Comparison of ENCODE assay signal across 8 cellular contexts in the genomic region with DNA sequence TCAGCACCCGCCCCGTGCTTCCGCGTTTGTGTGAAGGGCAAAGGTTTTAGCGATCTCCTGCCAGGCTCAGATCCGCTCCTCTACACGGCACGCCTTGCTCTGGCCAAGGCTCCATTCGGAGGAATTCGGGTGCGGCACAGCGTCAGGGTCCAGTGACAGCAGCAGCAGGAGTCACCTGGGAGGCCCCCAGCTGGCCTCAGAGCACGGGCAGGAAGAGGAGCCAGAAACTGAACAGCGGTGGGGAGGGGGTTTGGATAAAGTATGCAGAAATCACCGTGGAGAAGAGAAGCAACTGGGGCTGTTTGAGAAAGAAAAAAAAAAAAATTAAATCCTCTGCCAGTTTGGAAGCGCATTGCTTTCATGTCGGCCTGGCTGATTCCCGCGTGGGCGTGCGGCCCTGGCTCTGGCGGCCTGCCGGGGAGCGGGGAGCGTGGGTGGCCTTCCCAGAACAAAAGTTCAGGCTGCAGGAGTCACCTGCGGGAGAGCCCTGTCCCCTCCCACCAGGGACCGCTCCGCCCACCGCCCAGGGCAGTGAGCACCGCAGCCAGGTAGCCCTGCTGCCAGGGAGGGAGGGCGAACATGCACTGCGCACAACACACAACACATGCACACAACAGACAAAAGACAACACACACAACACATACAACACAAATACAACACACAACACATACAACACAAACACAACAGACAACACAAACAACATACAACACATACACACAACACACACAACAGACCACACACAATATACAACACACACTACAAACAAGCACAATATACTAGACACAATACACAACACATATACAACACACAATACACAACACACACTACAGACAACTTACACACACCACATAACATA.
DNase-seq lines count a peak whose midpoint lies in the region; ATAC-seq and TF ChIP-seq lines count a peak whose summit lies in the region.

No MANE protein-coding gene starts in this region.

- H3K4me3 ChIP-seq in ectodermal cell (ENCODE audit: insufficient read depth, low read depth, low read length) (peak overlapping the region; percentile 17), urinary bladder (ENCODE audit: low read depth, low read length) (no peak overlapping the region)

- H3K36me3 Mint-ChIP-seq in mesothelial cell of epicardium, result no peaks in the 10 kb centered on the region

- H3K27ac ChIP-seq in ectodermal cell (ENCODE audit: insufficient read depth, low read depth, low read length, poor library complexity, severe bottlenecking) (no peak overlapping the region), urinary bladder (ENCODE audit: low read depth) (peak overlapping the region; percentile 96)

- WGBS in ectodermal cell, 2 experiments, result 4 to 5% methylated on average over 32 of the region's 32 CpGs
- 13% methylated on average over 32 of the region's 32 CpGs for WGBS in urinary bladder

- peak; percentile 32 for DNase-seq in ELR (ENCODE audit: low read depth)
- DNase-seq in NCI-H345 (lab: John Stamatoyannopoulos, UW), result peak; percentile 95
- DNase-seq in mesothelial cell of epicardium (ENCODE audit: low spot score in 2 of 2, unreplicated experiment in 2 of 2), result peak; percentile 36 to 65
- DNase-seq in NCI-H524 treated with DMSO at 0.1 percent for 48 hours (lab: John Stamatoyannopoulos, UW), result no peak

- H3K27ac Mint-ChIP-seq in mesothelial cell of epicardium, result peak overlapping the region; percentile 97

- no peak overlapping the region for H3K4me3 Mint-ChIP-seq in mesothelial cell of epicardium

- ATAC-seq in GM21528 (IDR thresholded peaks at IDR 0.05; ENCODE audit: low FRiP score, unreplicated experiment), result no peak
- no peak for ATAC-seq in HG03280 (IDR thresholded peaks at IDR 0.05; ENCODE audit: unreplicated experiment)

- H3K9me3 ChIP-seq in ectodermal cell (ENCODE audit: control insufficient read depth, low read length), result no peaks in the 10 kb centered on the region

- no peaks in the 10 kb centered on the region for H3K9me3 Mint-ChIP-seq in mesothelial cell of epicardium

- no peak for TF ChIP-seq CTCF in mesothelial cell of epicardium (IDR thresholded peaks at IDR 0.05; ENCODE audit: unreplicated experiment)

- no peaks in the 10 kb centered on the region for H3K36me3 ChIP-seq in ectodermal cell (ENCODE audit: control insufficient read depth, insufficient read depth, low read length)
- H3K36me3 ChIP-seq in urinary bladder (ENCODE audit: insufficient read depth), result no peaks in the 10 kb centered on the region

- no peaks in the 10 kb centered on the region for H3K27me3 Mint-ChIP-seq in mesothelial cell of epicardium (ENCODE audit: low read depth)

- peaks cover 16% of the 10 kb centered on the region for H3K27me3 ChIP-seq in ectodermal cell (ENCODE audit: control insufficient read depth, insufficient read depth, low read length, poor library complexity, severe bottlenecking)

- H3K4me1 ChIP-seq in ectodermal cell (ENCODE audit: control insufficient read depth, insufficient read depth, low read length) (peaks cover 17% of the 10 kb centered on the region), urinary bladder (ENCODE audit: insufficient read depth) (no peaks in the 10 kb centered on the region)

- peaks cover 29% of the 10 kb centered on the region for H3K4me1 Mint-ChIP-seq in mesothelial cell of epicardium
